19 cellular contexts compared by ENCODE assay signal in genomic region chr22:46746620-46747019, GRCh38.
"Had no signal": no experiment of that assay in that cellular context is flagged by ENCODE, and none has a peak within 500 bp of the region (broad histone marks: within the 10 kb centered on the region; RNA-seq: fewer than 3 reads in every experiment).

No MANE protein-coding gene starts in this region.

- DNase-seq: activated CD8-positive, alpha-beta memory T cell treated with anti-CD3 and anti-CD28 coated beads, Interleukin-2, amount 50 U/mL, for 48 hours; activated naive CD4-positive, alpha-beta T cell treated with Interleukin-2 at 50 U/mL for 16 hours; activated naive CD8-positive, alpha-beta T cell treated with anti-CD3 and anti-CD28 coated beads, Interleukin-2, amount 10 ng/mL, durations not matched to agents 7 days and 5 days; activated T-cell treated with anti-CD3 and anti-CD28 coated beads, Interleukin-2, amount 50 U/mL, for 4 hours; amygdala; cortex of kidney; left ventricle myocardium inferior; mammary epithelial cell; occipital lobe; retina; stimulated activated CD4-positive, alpha-beta T cell treated with anti-CD3 and anti-CD28 coated beads, Interleukin-12 subunit alpha, Interleukin-12 subunit beta, amount 100 ng/mL, for 4 hours; stimulated activated CD4-positive, alpha-beta T cell treated with anti-CD3 and anti-CD28 coated beads, Interleukin-4, amount 100 ng/mL, for 4 hours; substantia nigra; T1000; thyroid gland had no signal

- H3K27ac Mint-ChIP-seq: activated naive CD8-positive, alpha-beta T cell treated with anti-CD3 and anti-CD28 coated beads, Interleukin-2, amount 10 ng/mL, durations not matched to agents 7 days and 5 days; mesothelial cell of epicardium; stimulated activated naive CD8-positive, alpha-beta T cell treated with anti-CD3 and anti-CD28 coated beads, Interleukin-15, Interleukin-2, amounts not matched to agents 100 ng/mL and 50 ng/mL, for 24 hours; WTC11 had no signal

- H3K36me3 Mint-ChIP-seq: mesothelial cell of epicardium, WTC11 had no signal

- H3K36me3 ChIP-seq: left ventricle myocardium inferior, thyroid gland had no signal

- H3K9me3 Mint-ChIP-seq: activated T-cell treated with anti-CD3 and anti-CD28 coated beads, Interleukin-2, amount 50 U/mL, for 4 hours; mesothelial cell of epicardium had no signal

- H3K27me3 ChIP-seq: thyroid gland had no signal

- H3K4me3 Mint-ChIP-seq: activated naive CD8-positive, alpha-beta T cell treated with anti-CD3 and anti-CD28 coated beads, Interleukin-2, amount 10 ng/mL, durations not matched to agents 7 days and 5 days; activated T-cell treated with anti-CD3 and anti-CD28 coated beads, Interleukin-2, amount 50 U/mL, for 4 hours; mesothelial cell of epicardium; stimulated activated naive CD8-positive, alpha-beta T cell treated with anti-CD3 and anti-CD28 coated beads, Interleukin-15, Interleukin-2, amounts not matched to agents 100 ng/mL and 50 ng/mL, for 24 hours; WTC11 had no signal

- H3K4me1 Mint-ChIP-seq: WTC11 had no signal

- H3K4me3 ChIP-seq: left ventricle myocardium inferior, thyroid gland had no signal

- H3K27me3 Mint-ChIP-seq: stimulated activated naive CD8-positive, alpha-beta T cell treated with anti-CD3 and anti-CD28 coated beads, Interleukin-15, Interleukin-2, amounts not matched to agents 100 ng/mL and 50 ng/mL, for 24 hours had no signal

- H3K9me3 ChIP-seq: left ventricle myocardium inferior, thyroid gland had no signal

- H3K27ac ChIP-seq: epithelial cell of prostate, left ventricle myocardium inferior, thyroid gland had no signal

- ATAC-seq: activated T-cell treated with anti-CD3 and anti-CD28 coated beads, Interleukin-2, amount 50 U/mL, for 4 hours; WTC11 had no signal
